ENCODE assay signal across 13 cellular contexts in genomic region chr20:44730441-44730840, GRCh38. TPM values are rescaled to one million over a fixed set of nuclear protein-coding genes. Genes with fewer than 3 reads are reported as not detected.
DNase-seq lines count a peak whose midpoint lies in the region; ATAC-seq and TF ChIP-seq lines count a peak whose summit lies in the region.
"Had no signal": no experiment of that assay in that cellular context is flagged by ENCODE, and none has a peak within 500 bp of the region (broad histone marks: within the 10 kb centered on the region; RNA-seq: fewer than 3 reads in every experiment).

No MANE protein-coding gene starts in this region.

- H3K4me1 Mint-ChIP-seq in chondrocyte (ENCODE audit: low read depth) = peaks cover 75% of the 10 kb centered on the region
- H3K4me1 Mint-ChIP-seq in nephron progenitor cell = peaks cover 19% of the 10 kb centered on the region

- no peaks in the 10 kb centered on the region for H3K36me3 Mint-ChIP-seq in chondrocyte (ENCODE audit: low read depth)
- H3K36me3 Mint-ChIP-seq in nephron progenitor cell (ENCODE audit: low read depth) = no peaks in the 10 kb centered on the region
- H3K36me3 Mint-ChIP-seq: activated naive CD8-positive, alpha-beta T cell had no signal

- H3K9me3 Mint-ChIP-seq in chondrocyte (ENCODE audit: low read depth) (no peaks in the 10 kb centered on the region), nephron progenitor cell (no peaks in the 10 kb centered on the region)

- H3K9me3 ChIP-seq in mucosa of descending colon = no peaks in the 10 kb centered on the region

- TF ChIP-seq CTCF in chondrocyte (IDR thresholded peaks at IDR 0.05) = no peak
- TF ChIP-seq CTCF in nephron progenitor cell (IDR thresholded peaks at IDR 0.05) = no peak
- no peak for TF ChIP-seq CTCF in mucosa of descending colon (IDR thresholded peaks at IDR 0.05)

- intact Hi-C loops in mucosa of descending colon (cut with DNase I, micrococcal nuclease) = loop anchor here in 1 of 2 donors (5.0 kb wide), 1 partner anchor 43 kb away; no protein-coding TSS in a partner anchor

- H3K4me3 ChIP-seq in mucosa of descending colon = no peak overlapping the region

- peak overlapping the region; percentile 85 for H3K27ac Mint-ChIP-seq in chondrocyte (ENCODE audit: unreplicated experiment)
- peak overlapping the region; percentile 24 for H3K27ac Mint-ChIP-seq in nephron progenitor cell
- H3K27ac Mint-ChIP-seq: activated naive CD8-positive, alpha-beta T cell had no signal

- H3K4me3 Mint-ChIP-seq in chondrocyte (ENCODE audit: unreplicated experiment) (no peak overlapping the region), nephron progenitor cell (no peak overlapping the region)
- H3K4me3 Mint-ChIP-seq: activated naive CD8-positive, alpha-beta T cell had no signal

- ATAC-seq in mucosa of descending colon = no peak
- ATAC-seq: esophagus mucosa, Right ventricle myocardium inferior had no signal

- peak; percentile 99 for DNase-seq in ELR (ENCODE audit: low read depth)
- peak; percentile 31 for DNase-seq in NCI-H446 treated with DMSO at 0.1 percent for 48 hours (lab: John Stamatoyannopoulos, UW)
- DNase-seq in chondrocyte (ENCODE audit: low spot score) = no peak
- no peak for DNase-seq in nephron progenitor cell
- DNase-seq in mucosa of descending colon = no peak
- DNase-seq in KBM-7 = no peak
- no peak for DNase-seq in GM19238 (ENCODE audit: insufficient read length, low spot score)
- DNase-seq in NOMO-1 treated with DMSO at 0.1 percent for 48 hours (lab: John Stamatoyannopoulos, UW; ENCODE audit: unreplicated experiment) = no peak
- DNase-seq: stimulated activated CD4-positive, alpha-beta T cell treated with anti-CD3 and anti-CD28 coated beads, Interleukin-15, amount 100 ng/mL, for 24 hours; stimulated activated naive CD4-positive, alpha-beta T cell had no signal

- in situ Hi-C loops in KBM-7 (cut with MboI; ENCODE audit: low pct_unique_long_range_greater_than_20kb, low sequenced_read_pairs) = no loop called here

- no peaks in the 10 kb centered on the region for H3K27me3 Mint-ChIP-seq in chondrocyte (ENCODE audit: low read depth)
- H3K27me3 Mint-ChIP-seq in nephron progenitor cell (ENCODE audit: low read depth, poor library complexity) = peaks cover 9% of the 10 kb centered on the region
- H3K27me3 Mint-ChIP-seq: activated naive CD8-positive, alpha-beta T cell had no signal

- H3K4me1 ChIP-seq in mucosa of descending colon (ENCODE audit: low read depth) = no peaks in the 10 kb centered on the region

- H3K36me3 ChIP-seq in mucosa of descending colon (ENCODE audit: low read depth) = no peaks in the 10 kb centered on the region

RNA-seq across cellular contexts. Expression of gene KCNK15, which starts 15.2 kb away (rescaled TPM):
- total RNA-seq in chondrocyte = 0.59 to 1.6 TPM (median 0.77 TPM) in 3 replicates
- total RNA-seq in mucosa of descending colon = under 1 TPM; 0.17 to 0.44 (median 0.43) TPM

RNA-seq across cellular contexts. Expression of gene CCN5, which starts 15.3 kb away (rescaled TPM):
- total RNA-seq in chondrocyte (1.6 to 1.7 TPM (median 1.7 TPM) in 3 replicates), mucosa of descending colon (1 to 10 TPM; 1.7 to 6.3 (median 4.2) TPM)

Comparison
In these comparisons a context has a peak if more than half of its experiments do, and no peak if none do; other contexts are left out.
1. DNase-seq: peak in ELR (single experiment) and NCI-H446 treated with DMSO at 0.1 percent for 48 hours (single experiment); none in chondrocyte (single experiment), nephron progenitor cell (single experiment), mucosa of descending colon (0 of 3), KBM-7 (single experiment), GM19238 (single experiment) and NOMO-1 treated with DMSO at 0.1 percent for 48 hours (single experiment).